1 cellular context compared by ENCODE assay signal in the genomic region with DNA sequence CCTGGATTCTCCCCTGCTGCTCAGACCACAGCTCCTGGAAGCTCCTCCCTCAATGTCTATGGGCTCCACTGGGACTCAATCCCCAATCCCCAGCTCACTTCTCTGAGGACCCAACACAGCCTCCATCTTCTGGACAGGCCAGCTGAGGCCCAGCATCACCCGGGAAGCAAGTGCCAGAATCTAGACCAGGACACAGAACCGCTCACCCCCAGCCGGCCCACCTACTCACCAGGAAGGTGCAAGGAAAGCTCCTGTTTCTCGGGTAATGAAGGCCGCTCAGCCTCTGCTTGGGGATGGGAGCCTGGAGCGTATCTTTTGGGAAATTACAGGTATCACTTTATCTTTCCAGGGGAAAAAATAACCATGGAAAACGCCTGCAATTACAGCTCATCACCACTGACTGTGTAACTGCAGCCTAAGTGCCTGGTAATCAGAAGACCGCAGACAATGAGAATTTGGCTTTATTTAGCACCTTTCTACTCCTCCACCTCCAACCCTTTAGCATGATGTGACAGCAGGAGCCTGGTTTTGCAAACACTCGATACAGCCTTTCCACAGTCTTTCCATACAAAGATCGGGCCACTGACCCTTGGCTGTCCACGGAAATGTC.
TF ChIP-seq lines count a peak whose summit lies in the region.

No MANE protein-coding gene starts in this region.

TF ChIP-seq in HepG2, 621 proteins besides CTCF, POLR2A, EP300 and RAD21 (continued from another document):
- TF ChIP-seq ZNF326 (CRISPR knock-in tag; IDR thresholded peaks at IDR 0.05; ENCODE audit: borderline replicate concordance), result no peak
- no peak for TF ChIP-seq CENPT (CRISPR knock-in tag; IDR thresholded peaks at IDR 0.05; ENCODE audit: low read depth)
- TF ChIP-seq MAFG (CRISPR knock-in tag; IDR thresholded peaks at IDR 0.05), result no peak
- TF ChIP-seq, protein P1, sequence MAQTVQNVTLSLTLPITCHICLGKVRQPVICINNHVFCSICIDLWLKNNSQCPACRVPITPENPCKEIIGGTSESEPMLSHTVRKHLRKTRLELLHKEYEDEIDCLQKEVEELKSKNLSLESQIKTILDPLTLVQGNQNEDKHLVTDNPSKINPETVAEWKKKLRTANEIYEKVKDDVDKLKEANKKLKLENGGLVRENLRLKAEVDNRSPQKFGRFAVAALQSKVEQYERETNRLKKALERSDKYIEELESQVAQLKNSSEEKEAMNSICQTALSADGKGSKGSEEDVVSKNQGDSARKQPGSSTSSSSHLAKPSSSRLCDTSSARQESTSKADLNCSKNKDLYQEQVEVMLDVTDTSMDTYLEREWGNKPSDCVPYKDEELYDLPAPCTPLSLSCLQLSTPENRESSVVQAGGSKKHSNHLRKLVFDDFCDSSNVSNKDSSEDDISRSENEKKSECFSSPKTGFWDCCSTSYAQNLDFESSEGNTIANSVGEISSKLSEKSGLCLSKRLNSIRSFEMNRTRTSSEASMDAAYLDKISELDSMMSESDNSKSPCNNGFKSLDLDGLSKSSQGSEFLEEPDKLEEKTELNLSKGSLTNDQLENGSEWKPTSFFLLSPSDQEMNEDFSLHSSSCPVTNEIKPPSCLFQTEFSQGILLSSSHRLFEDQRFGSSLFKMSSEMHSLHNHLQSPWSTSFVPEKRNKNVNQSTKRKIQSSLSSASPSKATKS (CRISPR knock-in tag; IDR thresholded peaks at IDR 0.05), result no peak
- TF ChIP-seq ZBTB1 (CRISPR knock-in tag; IDR thresholded peaks at IDR 0.05; ENCODE audit: borderline replicate concordance), result no peak
- TF ChIP-seq MATR3 (CRISPR knock-in tag; IDR thresholded peaks at IDR 0.05), result no peak
- TF ChIP-seq, protein P2, sequence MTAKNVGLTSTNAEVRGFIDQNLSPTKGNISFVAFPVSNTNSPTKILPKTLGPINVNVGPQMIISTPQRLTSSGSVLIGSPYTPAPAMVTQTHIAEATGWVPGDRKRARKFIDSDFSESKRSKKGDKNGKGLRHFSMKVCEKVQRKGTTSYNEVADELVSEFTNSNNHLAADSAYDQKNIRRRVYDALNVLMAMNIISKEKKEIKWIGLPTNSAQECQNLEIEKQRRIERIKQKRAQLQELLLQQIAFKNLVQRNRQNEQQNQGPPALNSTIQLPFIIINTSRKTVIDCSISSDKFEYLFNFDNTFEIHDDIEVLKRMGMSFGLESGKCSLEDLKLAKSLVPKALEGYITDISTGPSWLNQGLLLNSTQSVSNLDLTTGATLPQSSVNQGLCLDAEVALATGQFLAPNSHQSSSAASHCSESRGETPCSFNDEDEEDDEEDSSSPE (CRISPR knock-in tag; IDR thresholded peaks at IDR 0.05), result no peak
- TF ChIP-seq ZNF546 (CRISPR knock-in tag; conservative IDR thresholded peaks at IDR 0.05), result no peak
- no peak for TF ChIP-seq CHCHD3 (CRISPR knock-in tag; IDR thresholded peaks at IDR 0.05)
- no peak for TF ChIP-seq RFX1 (IDR thresholded peaks at IDR 0.05)
- TF ChIP-seq NPAS2 (CRISPR knock-in tag; IDR thresholded peaks at IDR 0.05; ENCODE audit: borderline replicate concordance), result no peak
